In genomic region chr16:54096607-54097006, GRCh38 we compare ENCODE assay signal across 34 cellular contexts.
"Had no signal": no experiment of that assay in that cellular context is flagged by ENCODE, and none has a peak within 500 bp of the region (broad histone marks: within the 10 kb centered on the region; RNA-seq: fewer than 3 reads in every experiment).

No MANE protein-coding gene starts in this region.

- H3K27me3 ChIP-seq: MG63 had no signal

- DNase-seq: Karpas-422, Kasumi-1, MG63, MM.1S, MV-4-11, NCI-H1048, NCI-H1092, NCI-H1092 treated with DMSO at 0.1 percent for 48 hours, NCI-H1105, NCI-H1105 treated with DMSO at 0.1 percent for 48 hours, NCI-H1417, NCI-H1417 treated with DMSO at 0.1 percent for 48 hours, NCI-H1436, NCI-H1436 treated with DMSO at 0.1 percent for 48 hours, NCI-H146, NCI-H1694, NCI-H1694 treated with DMSO at 0.1 percent for 48 hours, NCI-H187, NCI-H187 treated with DMSO at 0.1 percent for 48 hours, NCI-H1930, NCI-H2029, NCI-H2029 treated with DMSO at 0.1 percent for 48 hours, NCI-H2081, NCI-H2081 treated with DMSO at 0.1 percent for 48 hours, NCI-H2107, NCI-H2171, NCI-H2171 treated with DMSO at 0.1 percent for 48 hours, NCI-H2227 treated with DMSO at 0.1 percent for 48 hours, NCI-H226, NCI-H345, NCI-H446, NCI-H446 treated with DMSO at 0.1 percent for 48 hours, NCI-H510A, NCI-H510A treated with DMSO at 0.1 percent for 48 hours had no signal

- H3K4me3 ChIP-seq: MG63 had no signal

- H3K9me3 ChIP-seq: MG63 had no signal
